In the genomic region with DNA sequence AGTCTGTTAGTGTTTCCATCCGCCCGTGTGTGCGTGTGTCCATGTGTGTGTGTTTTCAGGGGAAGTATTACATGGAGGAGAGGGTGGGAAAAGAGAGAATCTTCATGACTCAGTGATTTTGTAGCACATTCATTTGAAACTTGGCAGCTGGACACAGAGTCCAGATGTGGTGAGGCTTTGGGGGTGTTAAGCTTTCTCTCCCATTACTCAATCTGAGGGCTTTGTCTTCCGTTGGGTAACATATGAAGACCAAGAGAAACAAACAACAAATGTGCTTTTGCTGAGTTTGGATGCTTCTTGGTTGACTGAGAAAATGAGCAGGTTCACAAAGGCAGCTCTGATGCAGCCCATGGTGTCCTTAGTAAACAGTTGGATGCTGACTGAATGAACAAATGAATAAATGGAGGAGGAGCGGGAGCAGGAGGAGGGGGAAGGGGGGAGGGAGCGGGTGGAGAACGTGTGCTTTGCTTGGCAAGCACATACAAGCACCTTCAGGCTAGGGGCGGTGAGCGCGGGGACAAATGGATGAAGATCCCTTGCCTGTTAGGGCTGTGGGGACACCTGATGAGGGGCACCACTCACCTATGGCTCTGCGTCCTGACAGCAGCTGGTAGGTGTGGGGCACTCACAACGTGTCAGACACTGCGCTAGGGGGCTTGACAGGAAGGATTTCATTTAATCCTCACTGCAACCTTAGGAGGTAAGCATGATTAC, we compare ENCODE assay signal across 14 cellular contexts.
A peak's percentile ranks its signal among the peaks of the same experiment; 100 is the strongest.
DNase-seq lines count a peak whose midpoint lies in the region; ATAC-seq, FAIRE-seq and TF ChIP-seq lines count a peak whose summit lies in the region.
"Had no signal": no experiment of that assay in that cellular context is flagged by ENCODE, and none has a peak within 500 bp of the region (broad histone marks: within the 10 kb centered on the region; RNA-seq: fewer than 3 reads in every experiment).

No MANE protein-coding gene starts in this region.

- no peak for TF ChIP-seq POLR2A in adrenal gland (IDR thresholded peaks at IDR 0.05)

- H3K27me3 Mint-ChIP-seq in nephron progenitor cell (ENCODE audit: low read depth, poor library complexity): no peaks in the 10 kb centered on the region

- H3K9me3 ChIP-seq in left ventricle myocardium inferior (replicated peaks) (peaks cover 3% of the 10 kb centered on the region), adrenal gland (replicated peaks in 1 of 3) (no peaks in the 10 kb centered on the region)
- H3K9me3 ChIP-seq: colonic mucosa, spleen had no signal

- TF ChIP-seq CTCF in left ventricle myocardium inferior (IDR thresholded peaks at IDR 0.05; ENCODE audit: borderline replicate concordance) (no peak), nephron progenitor cell (IDR thresholded peaks at IDR 0.05) (no peak), adrenal gland (IDR thresholded peaks at IDR 0.05) (no peak)

- H3K9me3 Mint-ChIP-seq in nephron progenitor cell: peaks cover 3% of the 10 kb centered on the region
- H3K9me3 Mint-ChIP-seq: activated naive CD4-positive, alpha-beta T cell treated with anti-CD3 and anti-CD28 coated beads, Interleukin-2, amount 50 U/mL, for 72 hours had no signal

- H3K27ac ChIP-seq in left ventricle myocardium inferior (replicated peaks): no peak overlapping the region
- H3K27ac ChIP-seq in adrenal gland: no peak overlapping the region
- H3K27ac ChIP-seq: colonic mucosa had no signal

- H3K27ac Mint-ChIP-seq in nephron progenitor cell: no peak overlapping the region
- H3K27ac Mint-ChIP-seq: activated naive CD4-positive, alpha-beta T cell treated with anti-CD3 and anti-CD28 coated beads, Interleukin-2, amount 50 U/mL, for 72 hours; naive B cell had no signal

- ATAC-seq in Right ventricle myocardium inferior (peak; percentile 39), HG02884 (IDR thresholded peaks at IDR 0.05; ENCODE audit: unreplicated experiment) (no peak)
- ATAC-seq: activated naive CD4-positive, alpha-beta T cell treated with anti-CD3 and anti-CD28 coated beads, Interleukin-2, amount 50 U/mL, for 72 hours had no signal

- no peaks in the 10 kb centered on the region for H3K36me3 ChIP-seq in left ventricle myocardium inferior
- no peaks in the 10 kb centered on the region for H3K36me3 ChIP-seq in adrenal gland (replicated peaks in 1 of 2)
- H3K36me3 ChIP-seq: colonic mucosa, spleen had no signal

- no peak overlapping the region for H3K4me3 Mint-ChIP-seq in nephron progenitor cell
- H3K4me3 Mint-ChIP-seq: naive B cell had no signal

- DNase-seq in Right ventricle myocardium inferior (ENCODE audit: missing footprints) (peak; percentile 55), left ventricle myocardium inferior (no peak), medulla oblongata (ENCODE audit: extremely low spot score) (peak; percentile 68), nephron progenitor cell (no peak), HTR-8/SVneo (ENCODE audit: insufficient read length, low spot score) (no peak), adrenal gland (no peak)
- DNase-seq: colonic mucosa, naive B cell, NCI-H2171, spleen had no signal

- H3K27me3 ChIP-seq in left ventricle myocardium inferior (ENCODE audit: low read depth) (peaks cover 15% of the 10 kb centered on the region), adrenal gland (no peaks in the 10 kb centered on the region)
- H3K27me3 ChIP-seq: colonic mucosa, spleen had no signal

- no peaks in the 10 kb centered on the region for H3K36me3 Mint-ChIP-seq in nephron progenitor cell (ENCODE audit: low read depth)
- H3K36me3 Mint-ChIP-seq: activated naive CD4-positive, alpha-beta T cell treated with anti-CD3 and anti-CD28 coated beads, Interleukin-2, amount 50 U/mL, for 72 hours; naive B cell had no signal

- peaks cover 21% of the 10 kb centered on the region for H3K4me1 Mint-ChIP-seq in nephron progenitor cell

- H3K4me3 ChIP-seq in left ventricle myocardium inferior (no peak overlapping the region), adrenal gland (no peak overlapping the region)
- H3K4me3 ChIP-seq: colonic mucosa, spleen had no signal

- 69 to 79% (median 74%) methylated on average over 11 to 13 of the region's 13 CpGs for WGBS in adrenal gland, 4 donors

- H3K4me1 ChIP-seq in left ventricle myocardium inferior (peaks cover 7% of the 10 kb centered on the region), adrenal gland (replicated peaks in 1 of 2) (no peaks in the 10 kb centered on the region)
- H3K4me1 ChIP-seq: colonic mucosa had no signal

- FAIRE-seq in endometrium (lab: Jason Lieb, UNC) (peak; percentile 37), HTR-8/SVneo (lab: Jason Lieb, UNC) (no peak)
- FAIRE-seq: frontal cortex had no signal

- intact Hi-C loops in Right ventricle myocardium inferior (cut with DNase I): no loop called here
- intact Hi-C loops in left ventricle myocardium inferior (cut with micrococcal nuclease): no loop called here
- intact Hi-C loops in adrenal gland (cut with DNase I): no loop called here

Comparison
In these comparisons a context has a peak if more than half of its experiments do, and no peak if none do; other contexts are left out.
1. DNase-seq: peak in Right ventricle myocardium inferior (single experiment) and medulla oblongata (single experiment); none in left ventricle myocardium inferior (single experiment), nephron progenitor cell (single experiment), HTR-8/SVneo (single experiment) and adrenal gland (0 of 7).